12 cellular contexts compared by ENCODE assay signal in genomic region chr5:90530736-90531487, GRCh38. TPM values are rescaled to one million over a fixed set of nuclear protein-coding genes. Genes with fewer than 3 reads are reported as not detected.
A peak's percentile ranks its signal among the peaks of the same experiment; 100 is the strongest.
DNase-seq lines count a peak whose midpoint lies in the region; ATAC-seq and TF ChIP-seq lines count a peak whose summit lies in the region.
"Had no signal": no experiment of that assay in that cellular context is flagged by ENCODE, and none has a peak within 500 bp of the region (broad histone marks: within the 10 kb centered on the region; RNA-seq: fewer than 3 reads in every experiment).

No MANE protein-coding gene starts in this region.

- no peak overlapping the region for H3K27ac Mint-ChIP-seq in endodermal cell

- H3K4me1 ChIP-seq in OCI-LY3 (ENCODE audit: low read length) (peaks cover 14% of the 10 kb centered on the region), endodermal cell (ENCODE audit: control insufficient read depth, insufficient read depth, low read length) (peaks cover 2% of the 10 kb centered on the region), sigmoid colon (peaks cover 0 to 38% (median 19%) of the 10 kb centered on the region in 4 donors)

- TF ChIP-seq CTCF in OCI-LY3 (IDR thresholded peaks at IDR 0.05; ENCODE audit: low read depth, low read length), result no peak
- TF ChIP-seq CTCF in endodermal cell (conservative IDR thresholded peaks at IDR 0.05), result no peak
- no peak for TF ChIP-seq CTCF in sigmoid colon (IDR thresholded peaks at IDR 0.05)

- peak; percentile 50 for DNase-seq in DMS 273 (lab: John Stamatoyannopoulos, UW; ENCODE audit: unreplicated experiment)
- no peak for DNase-seq in DMS 273 treated with DMSO at 0.1 percent for 48 hours (lab: John Stamatoyannopoulos, UW)
- DNase-seq in endodermal cell, result no peak
- DNase-seq in sigmoid colon, result no peak
- no peak for DNase-seq in ureter (ENCODE audit: low spot score)
- no peak for DNase-seq in activated effector memory CD4-positive, alpha-beta T cell treated with Interleukin-2 at 50 U/mL for 16 hours
- DNase-seq: activated B cell treated with CpG ODN at 0.5 μM for 24 hours had no signal

- H3K4me3 Mint-ChIP-seq in endodermal cell, result no peak overlapping the region

- H3K27me3 ChIP-seq in OCI-LY3 (ENCODE audit: low read depth, low read length), result peaks cover 29% of the 10 kb centered on the region
- no peaks in the 10 kb centered on the region for H3K27me3 ChIP-seq in endodermal cell (ENCODE audit: control insufficient read depth, insufficient read depth, low read length, poor library complexity, severe bottlenecking)
- H3K27me3 ChIP-seq in sigmoid colon, result no peaks in the 10 kb centered on the region

- no peaks in the 10 kb centered on the region for H4K20me1 ChIP-seq in OCI-LY3 (ENCODE audit: insufficient read depth, low read length)

- H3K4me2 ChIP-seq in OCI-LY3 (ENCODE audit: low read length), result peak overlapping the region; percentile 60; the same call in 1 of the 2 replicates

- H3K79me2 ChIP-seq in OCI-LY3 (ENCODE audit: low read length), result peaks cover 21% of the 10 kb centered on the region

- 80 to 83% methylated on average over 2 to 9 of the region's 9 CpGs for WGBS in endodermal cell (ENCODE audit: insufficient coverage in 1 of 2, insufficient read length in 1 of 2), 2 experiments
- WGBS in sigmoid colon, 2 donors, result 53 to 69% methylated on average over 9 of the region's 9 CpGs

- no peaks in the 10 kb centered on the region for H3K9me3 Mint-ChIP-seq in endodermal cell
- H3K9me3 Mint-ChIP-seq: activated B cell treated with CpG ODN at 0.5 μM for 24 hours; activated naive CD4-positive, alpha-beta T cell treated with anti-CD3 and anti-CD28 coated beads, Interleukin-2, amount 10 ng/mL, durations not matched to agents 7 days and 5 days had no signal

- no peak for TF ChIP-seq POLR2A in sigmoid colon (IDR thresholded peaks at IDR 0.05)

- intact Hi-C loops in sigmoid colon (cut with DNase I), result no loop called here

- H3K9ac ChIP-seq in OCI-LY3 (ENCODE audit: low read length) (no peak overlapping the region), endodermal cell (ENCODE audit: extremely low read depth, low read length, poor library complexity, severe bottlenecking) (no peak overlapping the region)

- H3K36me3 Mint-ChIP-seq in endodermal cell (ENCODE audit: low read depth), result peaks cover 2% of the 10 kb centered on the region

- H3K9me3 ChIP-seq in OCI-LY3 (ENCODE audit: insufficient read depth, low read length) (no peaks in the 10 kb centered on the region), endodermal cell (ENCODE audit: control insufficient read depth, low read length) (no peaks in the 10 kb centered on the region), sigmoid colon (no peaks in the 10 kb centered on the region)

- H2AFZ ChIP-seq in OCI-LY3 (ENCODE audit: low read depth, low read length), result no peak overlapping the region; the same call in 1 of the 2 replicates

- H3K36me3 ChIP-seq in OCI-LY3 (replicated peaks; ENCODE audit: low read depth, low read length) (no peaks in the 10 kb centered on the region), endodermal cell (ENCODE audit: control insufficient read depth, insufficient read depth, low read length) (peaks cover 11% of the 10 kb centered on the region), sigmoid colon (no peaks in the 10 kb centered on the region)

- no peak for ATAC-seq in HG03135 (IDR thresholded peaks at IDR 0.05; ENCODE audit: unreplicated experiment)

- H3K4me1 Mint-ChIP-seq in endodermal cell, result peaks cover 32% of the 10 kb centered on the region

- no peak overlapping the region for H3K27ac ChIP-seq in OCI-LY3 (ENCODE audit: low read length)
- peak overlapping the region; percentile 95 for H3K27ac ChIP-seq in endodermal cell (ENCODE audit: low read depth, low read length)
- H3K27ac ChIP-seq in sigmoid colon, result peak overlapping the region in 3 of 4 donors; percentile 91 to 96 (median 96)

- no peak for TF ChIP-seq EP300 in sigmoid colon (IDR thresholded peaks at IDR 0.05)

- H3K27me3 Mint-ChIP-seq in endodermal cell (ENCODE audit: insufficient read depth), result no peaks in the 10 kb centered on the region

- peak overlapping the region; percentile 87; the same call in 1 of the 2 replicates for H3K4me3 ChIP-seq in OCI-LY3 (ENCODE audit: low read length)
- H3K4me3 ChIP-seq in endodermal cell (ENCODE audit: low read length), result peak overlapping the region; percentile 94
- H3K4me3 ChIP-seq in sigmoid colon, result peak overlapping the region in 2 of 4 donors; percentile 84 to 93

RNA-seq across cellular contexts. Expression of gene LYSMD3, which starts 1.5 kb away (rescaled TPM):
- total RNA-seq in endodermal cell, result 10 to 100 TPM; 18.2 to 18.7 TPM
- polyA plus RNA-seq in endodermal cell (2013, experiment 1 of 2), result 11.3 TPM
- 14.1 TPM for polyA plus RNA-seq in endodermal cell (2013, experiment 2 of 2)
- 10 to 100 TPM; 15.5 to 23.7 (median 19.2) TPM for total RNA-seq in sigmoid colon
- polyA plus RNA-seq in sigmoid colon, result 10 to 100 TPM in 1 of 3 donors, 1 to 10 TPM in 2; 8.0 to 10.4 (median 9.0) TPM
- 15.1 TPM for total RNA-seq in ureter

RNA-seq across cellular contexts. Expression of gene ADGRV1, which starts 27.7 kb away (rescaled TPM):
- total RNA-seq in endodermal cell (100 to 1,000 TPM in 1 of 2 donors, 10 to 100 TPM in 1; 97.6 to 117 TPM), sigmoid colon (1 to 10 TPM in 1 of 4 donors, under 1 TPM in 3; 0.54 to 1.1 (median 0.74) TPM), ureter (4.7 TPM)
- 47.2 TPM for polyA plus RNA-seq in endodermal cell (2013, experiment 1 of 2)
- 42.6 TPM for polyA plus RNA-seq in endodermal cell (2013, experiment 2 of 2)
- polyA plus RNA-seq in sigmoid colon, result 1 to 10 TPM in 1 of 3 donors, under 1 TPM in 1, not detected in 1; 0.60 to 2.1 TPM
- total RNA-seq: A172, subcutaneous adipose tissue had no signal

RNA-seq across cellular contexts. Expression of gene POLR3G, which starts 56.2 kb away (rescaled TPM):
- total RNA-seq in endodermal cell (10 to 100 TPM in 1 of 2 donors, 1 to 10 TPM in 1; 6.3 to 16.4 TPM), sigmoid colon (1 to 10 TPM; 1.1 to 5.8 (median 2.6) TPM), ureter (2.1 TPM)
- polyA plus RNA-seq in endodermal cell (2013, experiment 1 of 2), result 9.6 TPM
- 7.3 TPM for polyA plus RNA-seq in endodermal cell (2013, experiment 2 of 2)
- 1 to 10 TPM in 2 of 3 donors, under 1 TPM in 1; 0.46 to 2.4 (median 1.8) TPM for polyA plus RNA-seq in sigmoid colon

RNA-seq across cellular contexts. Expression of gene MBLAC2, which starts 56.3 kb away (rescaled TPM):
- 1 to 10 TPM; 3.5 to 5.0 TPM for total RNA-seq in endodermal cell
- polyA plus RNA-seq in endodermal cell (2013, experiment 1 of 2), result 4.5 TPM
- polyA plus RNA-seq in endodermal cell (2013, experiment 2 of 2), result 4.4 TPM
- total RNA-seq in sigmoid colon, result 1 to 10 TPM; 4.9 to 7.1 (median 6.1) TPM
- polyA plus RNA-seq in sigmoid colon, result 1 to 10 TPM in 2 of 3 donors, under 1 TPM in 1; 0.92 to 2.8 (median 2.4) TPM
- 7.8 TPM for total RNA-seq in ureter

Comparison
In these comparisons a context has a peak if more than half of its experiments do, and no peak if none do; other contexts are left out.
1. RNA of gene ADGRV1, which starts 27.7 kb away (total RNA-seq): 97.6 to 117 TPM in endodermal cell; 4.7 TPM in ureter (single experiment) and 0.54 to 1.1 TPM in sigmoid colon; every median in the first group is over 10 times any median in the second.